24 cellular contexts compared by ENCODE assay signal in genomic region chr11:126581871-126582270, GRCh38.
"Had no signal": no experiment of that assay in that cellular context is flagged by ENCODE, and none has a peak within 500 bp of the region (broad histone marks: within the 10 kb centered on the region; RNA-seq: fewer than 3 reads in every experiment).

No MANE protein-coding gene starts in this region.

- H3K4me1 Mint-ChIP-seq: activated CD4-positive, alpha-beta memory T cell treated with anti-CD3 and anti-CD28 coated beads, Interleukin-2, amount 10 ng/mL, durations not matched to agents 7 days and 5 days; activated CD4-positive, alpha-beta T cell treated with anti-CD3 and anti-CD28 coated beads, Interleukin-2, amount 10 ng/mL, durations not matched to agents 7 days and 5 days; activated naive CD4-positive, alpha-beta T cell treated with anti-CD3 and anti-CD28 coated beads, Interleukin-2, amount 10 ng/mL, durations not matched to agents 7 days and 5 days; activated naive CD8-positive, alpha-beta T cell treated with anti-CD3 and anti-CD28 coated beads, Interleukin-2, amount 10 ng/mL, durations not matched to agents 7 days and 5 days; T-helper 17 cell had no signal

- H3K36me3 ChIP-seq: ascending aorta, brain microvascular endothelial cell, heart left ventricle, left ventricle myocardium inferior, transverse colon had no signal

- H3K9me3 Mint-ChIP-seq: activated CD4-positive, alpha-beta memory T cell treated with anti-CD3 and anti-CD28 coated beads, Interleukin-2, amount 10 ng/mL, durations not matched to agents 7 days and 5 days; activated CD4-positive, alpha-beta T cell treated with anti-CD3 and anti-CD28 coated beads, Interleukin-2, amount 10 ng/mL, durations not matched to agents 7 days and 5 days; activated naive CD4-positive, alpha-beta T cell treated with anti-CD3 and anti-CD28 coated beads, Interleukin-2, amount 10 ng/mL, durations not matched to agents 7 days and 5 days; activated naive CD8-positive, alpha-beta T cell treated with anti-CD3 and anti-CD28 coated beads, Interleukin-2, amount 10 ng/mL, durations not matched to agents 7 days and 5 days; activated T-cell treated with anti-CD3 and anti-CD28 coated beads, Interleukin-2, amount 50 U/mL, for 24 hours; effector memory CD8-positive, alpha-beta T cell had no signal

- H3K36me3 Mint-ChIP-seq: activated naive CD4-positive, alpha-beta T cell treated with anti-CD3 and anti-CD28 coated beads, Interleukin-2, amount 10 ng/mL, durations not matched to agents 7 days and 5 days; activated naive CD8-positive, alpha-beta T cell treated with anti-CD3 and anti-CD28 coated beads, Interleukin-2, amount 10 ng/mL, durations not matched to agents 7 days and 5 days had no signal

- H3K9me3 ChIP-seq: ascending aorta, heart left ventricle, left ventricle myocardium inferior, testis, transverse colon had no signal

- H3K4me3 Mint-ChIP-seq: activated CD4-positive, alpha-beta memory T cell treated with anti-CD3 and anti-CD28 coated beads, Interleukin-2, amount 10 ng/mL, durations not matched to agents 7 days and 5 days; activated CD4-positive, alpha-beta T cell treated with anti-CD3 and anti-CD28 coated beads, Interleukin-2, amount 10 ng/mL, durations not matched to agents 7 days and 5 days; activated naive CD4-positive, alpha-beta T cell treated with anti-CD3 and anti-CD28 coated beads, Interleukin-2, amount 10 ng/mL, durations not matched to agents 7 days and 5 days; activated naive CD8-positive, alpha-beta T cell treated with anti-CD3 and anti-CD28 coated beads, Interleukin-2, amount 10 ng/mL, durations not matched to agents 7 days and 5 days; activated T-cell treated with anti-CD3 and anti-CD28 coated beads, Interleukin-2, amount 50 U/mL, for 24 hours; effector memory CD8-positive, alpha-beta T cell; T-helper 17 cell had no signal

- ATAC-seq: effector memory CD8-positive, alpha-beta T cell; heart left ventricle; right cardiac atrium; stimulated activated naive CD8-positive, alpha-beta T cell treated with anti-CD3 and anti-CD28 coated beads, Interleukin-15, Interleukin-2, amounts not matched to agents 100 U/mL and 50 U/mL, for 24 hours; T-helper 17 cell had no signal

- H3K27ac ChIP-seq: ascending aorta, brain microvascular endothelial cell, coronary artery, dorsolateral prefrontal cortex, heart left ventricle, left ventricle myocardium inferior, testis, transverse colon had no signal

- H3K27me3 Mint-ChIP-seq: activated CD4-positive, alpha-beta memory T cell treated with anti-CD3 and anti-CD28 coated beads, Interleukin-2, amount 10 ng/mL, durations not matched to agents 7 days and 5 days; activated CD4-positive, alpha-beta T cell treated with anti-CD3 and anti-CD28 coated beads, Interleukin-2, amount 10 ng/mL, durations not matched to agents 7 days and 5 days; activated naive CD4-positive, alpha-beta T cell treated with anti-CD3 and anti-CD28 coated beads, Interleukin-2, amount 10 ng/mL, durations not matched to agents 7 days and 5 days; activated naive CD8-positive, alpha-beta T cell treated with anti-CD3 and anti-CD28 coated beads, Interleukin-2, amount 10 ng/mL, durations not matched to agents 7 days and 5 days; activated T-cell treated with anti-CD3 and anti-CD28 coated beads, Interleukin-2, amount 50 U/mL, for 24 hours had no signal

- H3K4me1 ChIP-seq: ascending aorta had no signal

- DNase-seq: activated CD4-positive, alpha-beta memory T cell treated with anti-CD3 and anti-CD28 coated beads, Interleukin-2, amount 10 ng/mL, durations not matched to agents 7 days and 5 days; activated CD4-positive, alpha-beta T cell treated with anti-CD3 and anti-CD28 coated beads for 1 hour; activated CD4-positive, alpha-beta T cell treated with anti-CD3 and anti-CD28 coated beads, Interleukin-2, amount 10 ng/mL, durations not matched to agents 7 days and 5 days; activated CD8-positive, alpha-beta memory T cell treated with anti-CD3 and anti-CD28 coated beads, Interleukin-2, amount 50 U/mL, for 48 hours; activated gamma-delta T cell; activated naive CD4-positive, alpha-beta T cell treated with anti-CD3 and anti-CD28 coated beads, Interleukin-2, amount 10 ng/mL, durations not matched to agents 7 days and 5 days; activated naive CD8-positive, alpha-beta T cell treated with anti-CD3 and anti-CD28 coated beads, Interleukin-2, amount 10 ng/mL, durations not matched to agents 7 days and 5 days; activated T-cell treated with anti-CD3 and anti-CD28 coated beads, Interleukin-2, amount 50 U/mL, for 24 hours; brain microvascular endothelial cell; dorsolateral prefrontal cortex; effector memory CD8-positive, alpha-beta T cell; heart left ventricle; left ventricle myocardium inferior; nucleus accumbens; right cardiac atrium; stimulated activated CD4-positive, alpha-beta T cell treated with anti-CD3 and anti-CD28 coated beads, Interleukin-2, amount 100 ng/mL, for 48 hours; stimulated activated naive CD8-positive, alpha-beta T cell treated with anti-CD3 and anti-CD28 coated beads, Interleukin-15, Interleukin-2, amounts not matched to agents 100 U/mL and 50 U/mL, for 24 hours; T-helper 17 cell; T1000; testis; transverse colon had no signal

- H3K27me3 ChIP-seq: ascending aorta, dorsolateral prefrontal cortex, testis had no signal

- H3K4me3 ChIP-seq: ascending aorta, coronary artery, dorsolateral prefrontal cortex, heart left ventricle, left ventricle myocardium inferior, lung, testis, transverse colon had no signal

- H3K27ac Mint-ChIP-seq: activated CD4-positive, alpha-beta memory T cell treated with anti-CD3 and anti-CD28 coated beads, Interleukin-2, amount 10 ng/mL, durations not matched to agents 7 days and 5 days; activated CD4-positive, alpha-beta T cell treated with anti-CD3 and anti-CD28 coated beads, Interleukin-2, amount 10 ng/mL, durations not matched to agents 7 days and 5 days; activated naive CD4-positive, alpha-beta T cell treated with anti-CD3 and anti-CD28 coated beads, Interleukin-2, amount 10 ng/mL, durations not matched to agents 7 days and 5 days; activated naive CD8-positive, alpha-beta T cell treated with anti-CD3 and anti-CD28 coated beads, Interleukin-2, amount 10 ng/mL, durations not matched to agents 7 days and 5 days; activated T-cell treated with anti-CD3 and anti-CD28 coated beads, Interleukin-2, amount 50 U/mL, for 24 hours; effector memory CD8-positive, alpha-beta T cell; T-helper 17 cell had no signal
